ENCODE assay signal across 18 cellular contexts in the genomic region with DNA sequence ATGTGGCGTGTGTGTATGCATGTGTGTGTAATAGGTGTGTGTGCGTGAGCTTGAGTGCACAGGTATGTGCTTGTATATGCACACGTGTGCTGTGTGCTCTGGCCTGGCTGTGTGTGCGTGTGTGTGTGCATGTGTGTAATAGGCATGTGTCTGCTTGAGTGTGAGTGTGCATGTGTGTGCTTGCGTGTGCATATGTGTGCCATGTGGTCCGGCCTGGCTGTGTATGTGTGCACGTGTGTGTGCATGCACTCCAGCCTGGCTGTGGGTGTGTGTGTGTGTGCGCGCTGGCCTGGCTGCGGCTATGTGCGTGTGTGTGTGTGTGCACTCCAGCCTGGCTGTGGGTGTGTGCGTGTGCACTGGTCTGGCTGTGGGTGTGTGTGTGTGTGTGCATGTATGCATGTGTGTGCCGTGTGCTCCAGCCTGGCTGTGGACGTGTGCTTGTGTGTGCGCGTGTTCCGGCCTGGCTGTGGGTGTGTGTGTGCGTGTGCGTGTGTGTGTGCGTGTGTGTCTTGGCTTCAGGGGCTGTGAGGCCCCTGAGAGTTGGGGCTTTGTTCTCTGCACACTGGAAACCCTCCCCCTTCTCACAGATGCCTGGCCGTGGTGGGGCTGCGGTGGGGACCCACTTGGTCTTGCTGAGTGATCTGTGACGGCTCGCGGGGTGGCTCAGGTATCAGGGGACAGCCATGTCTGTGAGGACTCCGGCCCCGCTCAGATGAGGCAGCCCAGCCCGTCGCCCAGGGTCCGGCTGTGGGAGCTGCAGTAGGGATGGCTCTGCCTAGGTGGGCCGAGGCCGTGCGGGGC. TPM values are rescaled to one million over a fixed set of nuclear protein-coding genes. Genes with fewer than 3 reads are reported as not detected.
DNase-seq lines count a peak whose midpoint lies in the region; ATAC-seq, FAIRE-seq and TF ChIP-seq lines count a peak whose summit lies in the region.
"Had no signal": no experiment of that assay in that cellular context is flagged by ENCODE, and none has a peak within 500 bp of the region (broad histone marks: within the 10 kb centered on the region; RNA-seq: fewer than 3 reads in every experiment).

No MANE protein-coding gene starts in this region.

- TF ChIP-seq EP300 in H1 (IDR thresholded peaks at IDR 0.05; ENCODE audit: borderline replicate concordance in 1 of 2, low read depth in 2 of 2, low read length in 2 of 2), result no peak

- TF ChIP-seq CTCF in CD4-positive, alpha-beta T cell (IDR thresholded peaks at IDR 0.05), result no peak
- TF ChIP-seq CTCF in HEK293 (tag by site-specific recombination; IDR thresholded peaks at IDR 0.05) (no peak), H1 (IDR thresholded peaks at IDR 0.05; ENCODE audit: control extremely low read depth in 1 of 3, insufficient read depth in 1 of 3, low read depth in 1 of 3, low read length in 3 of 3) (no peak), nephron progenitor cell (IDR thresholded peaks at IDR 0.05) (no peak), PC-3 (conservative IDR thresholded peaks at IDR 0.05; ENCODE audit: low read depth, low read length) (no peak)

- H2BK20ac ChIP-seq in H1 (ENCODE audit: low read length), result 0 out of 2 replicates have a peak overlapping the region, but pooled peaks have one; percentile 73

- peaks cover 3% of the 10 kb centered on the region; the same call in 1 of the 2 replicates for H3K23me2 ChIP-seq in H1 (ENCODE audit: low read depth, low read length)

- WGBS in H1 (ENCODE audit: extremely low coverage in 1 of 2, insufficient coverage in 1 of 2, insufficient read length in 1 of 2, insufficient replicate concordance in 2 of 2, low coverage in 1 of 2, low lambda C conversion rate in 2 of 2, missing lambda C conversion rate in 1 of 2), 2 experiments, result 92% methylated on average over 33 of the region's 33 CpGs; no CpG with 5 or more reads in 1 of the 2 experiments

- intact Hi-C loops in CD4-positive, alpha-beta T cell (cut with DNase I, micrococcal nuclease), result no loop called here
- intact Hi-C loops in PC-3 (cut with micrococcal nuclease), result no loop called here

- peak overlapping the region; percentile 6; the same call in 1 of the 2 replicates for H2BK15ac ChIP-seq in H1 (ENCODE audit: low read length)

- H3K4me1 ChIP-seq in HEK293 (ENCODE audit: control insufficient read depth, insufficient read depth, low read length), result peaks cover 2% of the 10 kb centered on the region; the same call in 1 of the 2 replicates
- H3K4me1 ChIP-seq in H1 (replicated peaks in 1 of 4; ENCODE audit: control insufficient read depth in 3 of 4, insufficient read depth in 4 of 4, low read length in 3 of 4), result peaks cover 0 to 11% (median 3%) of the 10 kb centered on the region in 4 experiments; a peak in 4 of 7 replicates
- no peaks in the 10 kb centered on the region for H3K4me1 ChIP-seq in PC-3 (ENCODE audit: insufficient read depth, low read length)

- H3F3A ChIP-seq in PC-3 (ENCODE audit: low read length, unreplicated experiment), result no peaks in the 10 kb centered on the region

- no peak overlapping the region for H3K56ac ChIP-seq in H1 (replicated peaks; ENCODE audit: insufficient read length, low read depth, low read length)

- H2BK5ac ChIP-seq in H1 (ENCODE audit: low read depth, low read length), result peak overlapping the region; percentile 82; the same call in 1 of the 2 replicates

- peak overlapping the region; percentile 14; the same call in 1 of the 2 replicates for H4K8ac ChIP-seq in H1 (ENCODE audit: extremely low read depth, insufficient read depth, low read length)

- H3K4me2 ChIP-seq in H1 (ENCODE audit: insufficient read depth in 1 of 2, low read depth in 2 of 2, low read length in 2 of 2) (no peak overlapping the region), PC-3 (ENCODE audit: low read length) (no peak overlapping the region)

- peak overlapping the region; percentile 33 for H2BK120ac ChIP-seq in H1 (replicated peaks; ENCODE audit: low read depth, low read length)

- H3K4ac ChIP-seq in H1 (replicated peaks; ENCODE audit: insufficient read length, low read depth, low read length), result peak overlapping the region; percentile 91

- no TSS peak for BruUV-seq in PC-3 (replicated peaks; lab: Mats Ljungman, UMichigan)

- H3K27ac Mint-ChIP-seq in CD4-positive, alpha-beta T cell, result peak overlapping the region; percentile 74
- H3K27ac Mint-ChIP-seq in nephron progenitor cell, result peak overlapping the region; percentile 15

- no peak for TF ChIP-seq RAD21 in H1 (IDR thresholded peaks at IDR 0.05 in 1 of 2, conservative IDR thresholded peaks at IDR 0.05 in 1 of 2; ENCODE audit: low read depth in 2 of 2, low read length in 2 of 2)

- H3K79me1 ChIP-seq in H1 (ENCODE audit: low read depth, low read length), result peaks cover 32% of the 10 kb centered on the region

- no peak for ATAC-seq in CD4-positive, alpha-beta T cell (ENCODE audit: poor library complexity)
- no peak for ATAC-seq in PC-3

- no peak overlapping the region for H3K27ac ChIP-seq in CD4-positive, alpha-beta T cell (ENCODE audit: low read depth, low read length)
- H3K27ac ChIP-seq in HEK293 (ENCODE audit: extremely low read depth, low read depth, low read length), result no peak overlapping the region
- H3K27ac ChIP-seq in H1 (ENCODE audit: low read depth, low read length), result no peak overlapping the region; the same call in 1 of the 2 replicates
- no peak overlapping the region for H3K27ac ChIP-seq in PC-3 (ENCODE audit: low read length)
- H3K27ac ChIP-seq in caudate nucleus (ENCODE audit: low read depth, low read length), result no peak overlapping the region
- H3K27ac ChIP-seq: ascending aorta, colonic mucosa, thoracic aorta had no signal

- no peak overlapping the region for H2AFZ ChIP-seq in H1 (ENCODE audit: low read length)
- no peak overlapping the region for H2AFZ ChIP-seq in PC-3 (ENCODE audit: low read length)

- peak overlapping the region; percentile 21 for H4K5ac ChIP-seq in H1 (ENCODE audit: insufficient read length, low read depth, low read length)

- POLR2A ChIA-PET in CD4-positive, alpha-beta T cell (lab: Charles Lee), result no interaction called here
- POLR2A ChIA-PET in HEK293 (lab: Yijun Ruan, JAX), result no interaction called here
- POLR2A ChIA-PET in H1 (lab: Charles Lee; ENCODE audit: partially characterized antibody), result interaction anchor here (0.7 to 3.1 kb wide), 7 partner anchors 9 to 101 kb away, joined by 3 to 11 read pairs (median 4); a partner anchor contains a TSS
- POLR2A ChIA-PET in PC-3 (lab: Charles Lee; ENCODE audit: unreplicated experiment), result no interaction called here

- H4K91ac ChIP-seq in H1 (replicated peaks; ENCODE audit: insufficient read length, low read length), result peak overlapping the region; percentile 88

- H2BK12ac ChIP-seq in H1 (ENCODE audit: low read depth, low read length), result peak overlapping the region; percentile 44; the same call in 1 of the 2 replicates

- H3K79me2 ChIP-seq in H1 (ENCODE audit: control insufficient read depth in 1 of 2, insufficient read depth in 2 of 2, low read length in 2 of 2), result peaks cover 9 to 42% of the 10 kb centered on the region in 2 experiments
- H3K79me2 ChIP-seq in PC-3 (ENCODE audit: low read length), result peaks cover 14% of the 10 kb centered on the region

- peaks cover 20% of the 10 kb centered on the region for H3K36me3 Mint-ChIP-seq in CD4-positive, alpha-beta T cell (ENCODE audit: low read depth)
- H3K36me3 Mint-ChIP-seq in nephron progenitor cell (ENCODE audit: low read depth), result peaks cover 9% of the 10 kb centered on the region

- H3K23ac ChIP-seq in H1 (ENCODE audit: insufficient read length), result no peak overlapping the region

- DNase-seq in CD4-positive, alpha-beta T cell, result no peak
- DNase-seq in H1 (ENCODE audit: low read depth in 1 of 2, low spot score in 2 of 2), result peak in 1 of 2 experiments; percentile 49
- DNase-seq in nephron progenitor cell, result peak; percentile 56
- DNase-seq in superior temporal gyrus (ENCODE audit: extremely low spot score), result no peak
- DNase-seq in PC-3, result no peak
- no peak for DNase-seq in caudate nucleus (lab: John Stamatoyannopoulos, UW)
- DNase-seq: activated CD4-positive, alpha-beta T cell treated with anti-CD3 and anti-CD28 coated beads, Interleukin-2, amount 50 U/mL, for 1 hour; activated naive CD4-positive, alpha-beta T cell treated with Interleukin-2 at 50 U/mL for 16 hours; colonic mucosa; NCI-H1105; NCI-H2081 treated with DMSO at 0.1 percent for 48 hours; stimulated activated CD4-positive, alpha-beta T cell treated with anti-CD3 and anti-CD28 coated beads, Interleukin-12 subunit alpha, Interleukin-12 subunit beta, amount 100 ng/mL, for 4 hours had no signal

- H3K4me3 Mint-ChIP-seq in CD4-positive, alpha-beta T cell, result no peak overlapping the region
- peak overlapping the region; percentile 3 for H3K4me3 Mint-ChIP-seq in nephron progenitor cell

- H3K27me3 Mint-ChIP-seq in CD4-positive, alpha-beta T cell, result no peaks in the 10 kb centered on the region
- peaks cover 2% of the 10 kb centered on the region for H3K27me3 Mint-ChIP-seq in nephron progenitor cell (ENCODE audit: low read depth, poor library complexity)

- TF ChIP-seq POLR2A in H1 (IDR thresholded peaks at IDR 0.05; ENCODE audit: control extremely low read depth in 1 of 2, low read depth in 2 of 2, low read length in 2 of 2), result no peak

- no peaks in the 10 kb centered on the region for H3K27me3 ChIP-seq in CD4-positive, alpha-beta T cell (ENCODE audit: control insufficient read depth, insufficient read depth, low read length)
- H3K27me3 ChIP-seq in H1 (replicated peaks in 1 of 4; ENCODE audit: control insufficient read depth in 3 of 4, extremely low read depth in 1 of 4, insufficient read depth in 3 of 4, low read length in 3 of 4), result no peaks in the 10 kb centered on the region
- H3K27me3 ChIP-seq in PC-3 (ENCODE audit: low read length), result no peaks in the 10 kb centered on the region
- H3K27me3 ChIP-seq: ascending aorta, colonic mucosa had no signal

- peak overlapping the region; percentile 9; the same call in 1 of the 2 replicates for H3K18ac ChIP-seq in H1 (ENCODE audit: extremely low read depth, low read length)

- no peaks in the 10 kb centered on the region for H3K9me3 ChIP-seq in CD4-positive, alpha-beta T cell (ENCODE audit: control insufficient read depth, low read length)
- no peaks in the 10 kb centered on the region for H3K9me3 ChIP-seq in HEK293 (ENCODE audit: control insufficient read depth, insufficient read depth, low read depth, low read length)
- peaks cover 0 to 5% of the 10 kb centered on the region in 2 experiments; a peak in 1 of 4 replicates for H3K9me3 ChIP-seq in H1 (ENCODE audit: insufficient read depth in 2 of 2, low read depth in 1 of 2, low read length in 1 of 2)
- no peaks in the 10 kb centered on the region for H3K9me3 ChIP-seq in PC-3 (ENCODE audit: low read length)
- H3K9me3 ChIP-seq: ascending aorta, colonic mucosa, thoracic aorta had no signal

- H3K9me3 Mint-ChIP-seq in CD4-positive, alpha-beta T cell, result no peaks in the 10 kb centered on the region
- H3K9me3 Mint-ChIP-seq in nephron progenitor cell, result no peaks in the 10 kb centered on the region

- H3K4me1 Mint-ChIP-seq in CD4-positive, alpha-beta T cell (ENCODE audit: low read depth), result peaks cover 21% of the 10 kb centered on the region
- H3K4me1 Mint-ChIP-seq in nephron progenitor cell, result peaks cover 40% of the 10 kb centered on the region

- H3K36me3 ChIP-seq in HEK293 (ENCODE audit: control insufficient read depth in 2 of 2, insufficient read depth in 1 of 2, low read length in 2 of 2) (peaks cover 0 to 36% of the 10 kb centered on the region in 2 experiments; a peak in 1 of 3 replicates), H1 (ENCODE audit: control insufficient read depth in 2 of 4, insufficient read depth in 4 of 4, low read length in 3 of 4) (peaks cover 2 to 23% (median 5%) of the 10 kb centered on the region in 4 experiments; a peak in 3 of 8 replicates), PC-3 (ENCODE audit: low read depth, low read length) (no peaks in the 10 kb centered on the region)
- H3K36me3 ChIP-seq: colonic mucosa had no signal

- H4K20me1 ChIP-seq in H1 (replicated peaks in 1 of 2; ENCODE audit: control insufficient read depth in 1 of 2, insufficient read depth in 2 of 2, low read length in 2 of 2) (peaks cover 10 to 35% of the 10 kb centered on the region in 2 experiments), PC-3 (ENCODE audit: low read length) (no peaks in the 10 kb centered on the region)

- H3K9ac ChIP-seq in H1 (replicated peaks in 1 of 4; ENCODE audit: extremely low read depth in 1 of 4, low read depth in 3 of 4, low read length in 3 of 4) (no peak overlapping the region), PC-3 (ENCODE audit: low read length) (no peak overlapping the region)

- H2AK5ac ChIP-seq in H1 (ENCODE audit: low read depth, low read length), result peak overlapping the region; percentile 41; the same call in 1 of the 2 replicates

- H3K4me3 ChIP-seq in HEK293 (ENCODE audit: low read depth, low read length) (no peak overlapping the region), H1 (ENCODE audit: extremely low read depth in 1 of 4, insufficient read depth in 2 of 4, low read depth in 3 of 4, low read length in 4 of 4) (no peak overlapping the region), PC-3 (ENCODE audit: low read length) (no peak overlapping the region)
- H3K4me3 ChIP-seq: ascending aorta, colonic mucosa, thoracic aorta had no signal

- FAIRE-seq in H1 (lab: Jason Lieb, UNC), result no peak
- FAIRE-seq: endothelial cell of umbilical vein, keratinocyte had no signal

- H3K9me2 ChIP-seq in PC-3 (replicated peaks; ENCODE audit: low read length), result no peaks in the 10 kb centered on the region

- CTCF ChIA-PET in CD4-positive, alpha-beta T cell (lab: Charles Lee), result no interaction called here
- CTCF ChIA-PET in HEK293 (lab: Yijun Ruan, JAX) (no interaction called here), H1 (lab: Charles Lee; ENCODE audit: partially characterized antibody) (interaction anchor here (1.0 to 1.6 kb wide), 6 partner anchors 9 to 299 kb away, joined by 3 to 5 read pairs (median 3); a partner anchor contains a TSS), PC-3 (lab: Charles Lee) (no interaction called here)

- H3K14ac ChIP-seq in H1 (ENCODE audit: insufficient read length), result no peak overlapping the region

RNA-seq across cellular contexts. Expression of a gene that starts 8.2 kb away (rescaled TPM):
- 100 to 1,000 TPM; 106 to 111 TPM for total RNA-seq in CD4-positive, alpha-beta T cell
- 52.6 and 55.7 TPM in 2 replicates for total RNA-seq in H1 (2021; fragmentation: NEBNext Ultra II Directional; extraction: Animal tissue kit (Norgen Biotek cat#: 25700))
- polyA plus RNA-seq in H1 (2011; rRNA removed), result 34.8 and 83.1 TPM in 2 replicates
- polyA plus RNA-seq in H1 (2011; cell fraction: cytosol; rRNA removed), result 61.8 TPM
- polyA plus RNA-seq in H1 (2011; cell fraction: nucleus; rRNA removed), result 378 TPM
- 36.1 to 78.9 TPM (median 69.1 TPM) in 4 replicates for polyA plus RNA-seq in H1 (2012, experiment 1 of 2)
- polyA plus RNA-seq in H1 (2012, experiment 2 of 2), result 44.7 TPM
- 40.7 TPM for polyA plus RNA-seq in H1 (2013, experiment 1 of 2)
- polyA plus RNA-seq in H1 (2013, experiment 2 of 2), result 37.4 TPM
- polyA minus RNA-seq in H1 (2011; rRNA and poly(A)+ RNA removed), result 16.2 and 16.8 TPM in 2 replicates
- 33.4 TPM for polyA minus RNA-seq in H1 (2011; cell fraction: cytosol; rRNA and poly(A)+ RNA removed)
- 47.4 TPM for polyA minus RNA-seq in H1 (2011; cell fraction: nucleus; rRNA and poly(A)+ RNA removed)
- 28.6 and 32.2 TPM in 2 replicates for total RNA-seq in PC-3 (2014; rRNA removed)

RNA-seq across cellular contexts. Expression of a gene that starts 8.3 kb away (rescaled TPM):
- total RNA-seq in CD4-positive, alpha-beta T cell, result 10 to 100 TPM; 73.6 to 80.1 TPM
- total RNA-seq in H1 (2021; fragmentation: NEBNext Ultra II Directional; extraction: Animal tissue kit (Norgen Biotek cat#: 25700)), result 228 and 238 TPM in 2 replicates
- polyA plus RNA-seq in H1 (2011; rRNA removed), result 1,335 and 1,623 TPM in 2 replicates
- 1,271 TPM for polyA plus RNA-seq in H1 (2011; cell fraction: cytosol; rRNA removed)
- 377 TPM for polyA plus RNA-seq in H1 (2011; cell fraction: nucleus; rRNA removed)
- polyA plus RNA-seq in H1 (2012, experiment 1 of 2), result 395 to 466 TPM (median 428 TPM) in 4 replicates
- 735 TPM for polyA plus RNA-seq in H1 (2012, experiment 2 of 2)
- polyA plus RNA-seq in H1 (2013, experiment 1 of 2), result 408 TPM
- 417 TPM for polyA plus RNA-seq in H1 (2013, experiment 2 of 2)
- 20.1 and 23.2 TPM in 2 replicates for polyA minus RNA-seq in H1 (2011; rRNA and poly(A)+ RNA removed)
- 67.1 TPM for polyA minus RNA-seq in H1 (2011; cell fraction: cytosol; rRNA and poly(A)+ RNA removed)
- 79.0 TPM for polyA minus RNA-seq in H1 (2011; cell fraction: nucleus; rRNA and poly(A)+ RNA removed)
- 204 and 282 TPM in 2 replicates for total RNA-seq in PC-3 (2014; rRNA removed)

RNA-seq across cellular contexts. Expression of a gene that starts 23.3 kb away (rescaled TPM):
- not detected for total RNA-seq in CD4-positive, alpha-beta T cell
- total RNA-seq in H1 (2021; fragmentation: NEBNext Ultra II Directional; extraction: Animal tissue kit (Norgen Biotek cat#: 25700)), result 0.19 and 0.33 TPM in 2 replicates
- 0.15 and 0.33 TPM in 2 replicates for polyA plus RNA-seq in H1 (2011; rRNA removed)
- 0.44 TPM for polyA plus RNA-seq in H1 (2011; cell fraction: cytosol; rRNA removed)
- polyA plus RNA-seq in H1 (2011; cell fraction: nucleus; rRNA removed), result 3.6 TPM
- 0.46 to 0.84 TPM (median 0.66 TPM) in 4 replicates for polyA plus RNA-seq in H1 (2012, experiment 1 of 2)
- 0.12 TPM for polyA plus RNA-seq in H1 (2012, experiment 2 of 2)
- polyA plus RNA-seq in H1 (2013, experiment 1 of 2), result 0.08 TPM
- 0.09 TPM for polyA plus RNA-seq in H1 (2013, experiment 2 of 2)
- polyA minus RNA-seq in H1 (2011; rRNA and poly(A)+ RNA removed), result 0.10 and 0.32 TPM in 2 replicates
- polyA minus RNA-seq in H1 (2011; cell fraction: cytosol; rRNA and poly(A)+ RNA removed), result 0.37 TPM
- 1.1 TPM for polyA minus RNA-seq in H1 (2011; cell fraction: nucleus; rRNA and poly(A)+ RNA removed)
- 0.17 TPM in 1 of 2 replicates, not detected in the other for total RNA-seq in PC-3 (2014; rRNA removed)
- total RNA-seq: ascending aorta, endothelial cell of umbilical vein had no signal
- polyA plus RNA-seq: endothelial cell of umbilical vein, keratinocyte had no signal

RNA-seq across cellular contexts. Expression of a gene that starts 28.8 kb away (rescaled TPM):
- total RNA-seq in CD4-positive, alpha-beta T cell, result under 1 TPM; 0.33 to 0.39 TPM
- 0.13 TPM in 1 of 2 replicates, not detected in the other for total RNA-seq in H1 (2021; fragmentation: NEBNext Ultra II Directional; extraction: Animal tissue kit (Norgen Biotek cat#: 25700))
- polyA plus RNA-seq in H1 (2011; rRNA removed), result 0.59 and 0.93 TPM in 2 replicates
- polyA plus RNA-seq in H1 (2011; cell fraction: cytosol; rRNA removed), result 0.62 TPM
- polyA plus RNA-seq in H1 (2011; cell fraction: nucleus; rRNA removed), result 0.64 TPM
- polyA plus RNA-seq in H1 (2012, experiment 1 of 2), result 0.25 to 0.36 TPM (median 0.27 TPM) in 3 of 4 replicates, not detected in the other
- polyA plus RNA-seq in H1 (2012, experiment 2 of 2), result 0.16 TPM
- polyA plus RNA-seq in H1 (2013, experiment 1 of 2), result 0.26 TPM
- 0.35 TPM for polyA plus RNA-seq in H1 (2013, experiment 2 of 2)
- polyA minus RNA-seq in H1 (2011; rRNA and poly(A)+ RNA removed), result 0.13 TPM in 1 of 2 replicates, not detected in the other
- polyA minus RNA-seq in H1 (2011; cell fraction: cytosol; rRNA and poly(A)+ RNA removed), result not detected
- 0.60 TPM for polyA minus RNA-seq in H1 (2011; cell fraction: nucleus; rRNA and poly(A)+ RNA removed)
- 0.58 TPM in 1 of 2 replicates, not detected in the other for total RNA-seq in PC-3 (2014; rRNA removed)
- total RNA-seq: ascending aorta, endothelial cell of umbilical vein had no signal
- polyA plus RNA-seq: endothelial cell of umbilical vein, keratinocyte had no signal

RNA-seq across cellular contexts. Expression of a gene that starts 54.8 kb away (rescaled TPM):
- not detected for total RNA-seq in CD4-positive, alpha-beta T cell
- total RNA-seq in H1 (2021; fragmentation: NEBNext Ultra II Directional; extraction: Animal tissue kit (Norgen Biotek cat#: 25700)), result not detected in 2 replicates
- polyA plus RNA-seq in H1 (2011; rRNA removed), result not detected in 2 replicates
- polyA plus RNA-seq in H1 (2011; cell fraction: cytosol; rRNA removed), result not detected
- not detected for polyA plus RNA-seq in H1 (2011; cell fraction: nucleus; rRNA removed)
- polyA plus RNA-seq in H1 (2012, experiment 1 of 2), result 0.06 to 0.11 TPM in 2 of 4 replicates, not detected in the others
- not detected for polyA plus RNA-seq in H1 (2012, experiment 2 of 2)
- not detected for polyA plus RNA-seq in H1 (2013, experiment 1 of 2)
- not detected for polyA plus RNA-seq in H1 (2013, experiment 2 of 2)
- not detected in 2 replicates for polyA minus RNA-seq in H1 (2011; rRNA and poly(A)+ RNA removed)
- polyA minus RNA-seq in H1 (2011; cell fraction: cytosol; rRNA and poly(A)+ RNA removed), result not detected
- polyA minus RNA-seq in H1 (2011; cell fraction: nucleus; rRNA and poly(A)+ RNA removed), result not detected
- total RNA-seq in PC-3 (2014; rRNA removed), result not detected in 2 replicates
- total RNA-seq: endothelial cell of umbilical vein, HT-29 had no signal
- polyA plus RNA-seq: keratinocyte had no signal
